Comparison of ENCODE assay signal across 1 cellular context in genomic region chr2:72148391-72148974, GRCh38.
TF ChIP-seq lines count a peak whose summit lies in the region.

No MANE protein-coding gene starts in this region.

TF ChIP-seq in HepG2, 621 proteins besides CTCF, POLR2A, EP300 and RAD21 (continued from another document):
- TF ChIP-seq, protein P1, sequence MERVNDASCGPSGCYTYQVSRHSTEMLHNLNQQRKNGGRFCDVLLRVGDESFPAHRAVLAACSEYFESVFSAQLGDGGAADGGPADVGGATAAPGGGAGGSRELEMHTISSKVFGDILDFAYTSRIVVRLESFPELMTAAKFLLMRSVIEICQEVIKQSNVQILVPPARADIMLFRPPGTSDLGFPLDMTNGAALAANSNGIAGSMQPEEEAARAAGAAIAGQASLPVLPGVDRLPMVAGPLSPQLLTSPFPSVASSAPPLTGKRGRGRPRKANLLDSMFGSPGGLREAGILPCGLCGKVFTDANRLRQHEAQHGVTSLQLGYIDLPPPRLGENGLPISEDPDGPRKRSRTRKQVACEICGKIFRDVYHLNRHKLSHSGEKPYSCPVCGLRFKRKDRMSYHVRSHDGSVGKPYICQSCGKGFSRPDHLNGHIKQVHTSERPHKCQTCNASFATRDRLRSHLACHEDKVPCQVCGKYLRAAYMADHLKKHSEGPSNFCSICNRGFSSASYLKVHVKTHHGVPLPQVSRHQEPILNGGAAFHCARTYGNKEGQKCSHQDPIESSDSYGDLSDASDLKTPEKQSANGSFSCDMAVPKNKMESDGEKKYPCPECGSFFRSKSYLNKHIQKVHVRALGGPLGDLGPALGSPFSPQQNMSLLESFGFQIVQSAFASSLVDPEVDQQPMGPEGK (CRISPR knock-in tag; IDR thresholded peaks at IDR 0.05): peak; percentile 36; the same call in 1 of the 2 replicates
- TF ChIP-seq, protein P2, sequence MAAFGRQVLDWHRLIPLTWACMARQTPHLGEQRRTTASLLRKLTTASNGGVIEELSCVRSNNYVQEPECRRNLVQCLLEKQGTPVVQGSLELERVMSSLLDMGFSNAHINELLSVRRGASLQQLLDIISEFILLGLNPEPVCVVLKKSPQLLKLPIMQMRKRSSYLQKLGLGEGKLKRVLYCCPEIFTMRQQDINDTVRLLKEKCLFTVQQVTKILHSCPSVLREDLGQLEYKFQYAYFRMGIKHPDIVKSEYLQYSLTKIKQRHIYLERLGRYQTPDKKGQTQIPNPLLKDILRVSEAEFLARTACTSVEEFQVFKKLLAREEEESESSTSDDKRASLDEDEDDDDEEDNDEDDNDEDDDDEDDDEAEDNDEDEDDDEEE (CRISPR knock-in tag; IDR thresholded peaks at IDR 0.05): no peak
